ENCODE assay signal across 6 cellular contexts in the genomic region with DNA sequence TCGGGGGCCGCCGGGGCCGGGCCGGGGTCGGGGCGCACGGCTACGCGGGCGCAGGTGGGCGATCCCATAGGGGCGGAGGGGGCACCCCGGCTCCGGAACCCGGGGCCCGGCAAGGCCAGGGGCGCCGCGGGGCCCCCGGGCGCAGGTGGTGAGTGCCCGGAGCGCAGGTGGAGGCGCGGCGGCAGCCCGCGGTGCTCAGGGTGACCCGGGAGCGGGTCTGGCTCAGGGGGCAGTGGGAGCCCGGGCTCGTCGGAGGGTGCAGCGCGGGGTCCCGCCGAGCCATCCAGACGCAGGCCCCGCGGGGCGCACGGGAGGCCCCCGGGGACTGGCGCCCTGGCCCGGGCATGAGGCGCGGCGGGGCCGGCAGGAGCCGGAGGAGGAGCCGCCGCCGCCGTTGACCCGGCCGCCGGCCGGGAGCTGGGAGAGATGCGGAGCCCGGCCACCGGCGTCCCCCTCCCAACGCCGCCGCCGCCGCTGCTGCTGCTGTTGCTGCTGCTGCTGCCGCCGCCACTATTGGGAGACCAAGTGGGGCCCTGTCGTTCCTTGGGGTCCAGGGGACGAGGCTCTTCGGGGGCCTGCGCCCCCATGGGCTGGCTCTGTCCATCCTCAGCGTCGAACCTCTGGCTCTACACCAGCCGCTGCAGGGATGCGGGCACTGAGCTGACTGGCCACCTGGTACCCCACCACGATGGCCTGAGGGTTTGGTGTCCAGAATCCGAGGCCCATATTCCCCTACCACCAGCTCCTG. TPM values are rescaled to one million over a fixed set of nuclear protein-coding genes. Genes with fewer than 3 reads are reported as not detected.
DNase-seq lines count a peak whose midpoint lies in the region; ATAC-seq lines count a peak whose summit lies in the region.

No MANE protein-coding gene starts in this region.

- peak; percentile 38 for ATAC-seq in GM18909 (IDR thresholded peaks at IDR 0.05; ENCODE audit: poor library complexity, unreplicated experiment)
- peak; percentile 14 for ATAC-seq in HG03342 (IDR thresholded peaks at IDR 0.05; ENCODE audit: unreplicated experiment)
- ATAC-seq in sciatic nerve = no peak

- DNase-seq in sciatic nerve (ENCODE audit: low spot score) (peak; percentile 58), SHP77 (lab: John Stamatoyannopoulos, UW) (no peak), DMS153 treated with DMSO at 0.1 percent for 48 hours (lab: John Stamatoyannopoulos, UW; ENCODE audit: unreplicated experiment) (no peak)

- no peak overlapping the region for H3K27ac ChIP-seq in ectodermal cell (ENCODE audit: insufficient read depth, low read depth, low read length, poor library complexity, severe bottlenecking)

- H3K4me1 ChIP-seq in ectodermal cell (ENCODE audit: control insufficient read depth, insufficient read depth, low read length) = peaks cover 26% of the 10 kb centered on the region

- WGBS in ectodermal cell, 2 experiments = 3% methylated on average over 80 of the region's 80 CpGs

- peaks cover 14% of the 10 kb centered on the region for H3K36me3 ChIP-seq in ectodermal cell (ENCODE audit: control insufficient read depth, insufficient read depth, low read length)

- peaks cover 12% of the 10 kb centered on the region for H3K27me3 ChIP-seq in ectodermal cell (ENCODE audit: control insufficient read depth, insufficient read depth, low read length, poor library complexity, severe bottlenecking)

- no peaks in the 10 kb centered on the region for H3K9me3 ChIP-seq in ectodermal cell (ENCODE audit: control insufficient read depth, low read length)

- intact Hi-C loops in sciatic nerve (cut with DNase I) = no loop called here

- peak overlapping the region; percentile 46 for H3K4me3 ChIP-seq in ectodermal cell (ENCODE audit: insufficient read depth, low read depth, low read length)

RNA-seq across cellular contexts. Expression of gene CELSR2, which starts 0.5 kb away (rescaled TPM):
- 31.0 TPM for polyA plus RNA-seq in ectodermal cell (2013, experiment 1 of 4)
- polyA plus RNA-seq in ectodermal cell (2013, experiment 2 of 4) = 40.1 TPM
- 35.2 TPM for polyA plus RNA-seq in ectodermal cell (2013, experiment 3 of 4)
- 42.8 TPM for polyA plus RNA-seq in ectodermal cell (2013, experiment 4 of 4)
- 24.0 TPM for total RNA-seq in sciatic nerve

RNA-seq across cellular contexts. Expression of gene PSRC1, which starts 33.1 kb away (rescaled TPM):
- polyA plus RNA-seq in ectodermal cell (2013, experiment 1 of 4) = 69.0 TPM
- polyA plus RNA-seq in ectodermal cell (2013, experiment 2 of 4) = 61.2 TPM
- 62.7 TPM for polyA plus RNA-seq in ectodermal cell (2013, experiment 3 of 4)
- 68.0 TPM for polyA plus RNA-seq in ectodermal cell (2013, experiment 4 of 4)
- total RNA-seq in sciatic nerve = 7.6 TPM

RNA-seq across cellular contexts. Expression of gene SARS1, which starts 36.1 kb away (rescaled TPM):
- 123 TPM for polyA plus RNA-seq in ectodermal cell (2013, experiment 1 of 4)
- 127 TPM for polyA plus RNA-seq in ectodermal cell (2013, experiment 2 of 4)
- 108 TPM for polyA plus RNA-seq in ectodermal cell (2013, experiment 3 of 4)
- 119 TPM for polyA plus RNA-seq in ectodermal cell (2013, experiment 4 of 4)
- 123 TPM for total RNA-seq in sciatic nerve

RNA-seq across cellular contexts. Expression of gene MYBPHL, which starts 57.0 kb away (rescaled TPM):
- not detected for polyA plus RNA-seq in ectodermal cell (2013, experiment 1 of 4)
- polyA plus RNA-seq in ectodermal cell (2013, experiment 2 of 4) = not detected
- not detected for polyA plus RNA-seq in ectodermal cell (2013, experiment 3 of 4)
- polyA plus RNA-seq in ectodermal cell (2013, experiment 4 of 4) = not detected
- 0.45 TPM for total RNA-seq in sciatic nerve
